In genomic region chr17:28946239-28946638, GRCh38 we compare ENCODE assay signal across 8 cellular contexts. TPM values are rescaled to one million over a fixed set of nuclear protein-coding genes. Genes with fewer than 3 reads are reported as not detected.
DNase-seq lines count a peak whose midpoint lies in the region; ATAC-seq and TF ChIP-seq lines count a peak whose summit lies in the region.

No MANE protein-coding gene starts in this region.

- ATAC-seq in activated B cell treated with CpG ODN at 0.5 μM for 24 hours (ENCODE audit: low read depth) = no peak
- ATAC-seq in stimulated activated effector memory CD8-positive, alpha-beta T cell treated with anti-CD3 and anti-CD28 coated beads, Interleukin-12 subunit alpha, Interleukin-12 subunit beta, amount 100 ng/mL, for 72 hours = peak; percentile 46
- ATAC-seq in HG03565 (IDR thresholded peaks at IDR 0.05; ENCODE audit: unreplicated experiment) = no peak
- no peak for ATAC-seq in HG02798 (IDR thresholded peaks at IDR 0.05; ENCODE audit: poor library complexity, unreplicated experiment)

- no peaks in the 10 kb centered on the region for H3K27me3 Mint-ChIP-seq in activated B cell treated with CpG ODN at 0.5 μM for 24 hours

- CTCF ChIA-PET in activated B cell treated with CpG ODN at 0.5 μM for 24 hours (lab: Charles Lee) = interaction anchor here (1.5 kb wide), 1 partner anchor 219 kb away, joined by 6 read pairs; the partner anchor contains the start of gene TLCD1

- H3K36me3 Mint-ChIP-seq in activated B cell treated with CpG ODN at 0.5 μM for 24 hours (ENCODE audit: low read depth) = peaks cover 54% of the 10 kb centered on the region
- H3K36me3 Mint-ChIP-seq in stimulated activated effector memory CD8-positive, alpha-beta T cell treated with anti-CD3 and anti-CD28 coated beads, Interleukin-12 subunit alpha, Interleukin-12 subunit beta, amount 100 ng/mL, for 72 hours = peaks cover 91% of the 10 kb centered on the region

- no peak for TF ChIP-seq CTCF in activated B cell treated with CpG ODN at 0.5 μM for 24 hours (IDR thresholded peaks at IDR 0.05)
- no peak for TF ChIP-seq CTCF in fibroblast of pulmonary artery (IDR thresholded peaks at IDR 0.05; ENCODE audit: low read length, missing control alignments)

- H3K9me3 Mint-ChIP-seq in activated B cell treated with CpG ODN at 0.5 μM for 24 hours = no peaks in the 10 kb centered on the region
- no peaks in the 10 kb centered on the region for H3K9me3 Mint-ChIP-seq in stimulated activated effector memory CD8-positive, alpha-beta T cell treated with anti-CD3 and anti-CD28 coated beads, Interleukin-12 subunit alpha, Interleukin-12 subunit beta, amount 100 ng/mL, for 72 hours

- POLR2A ChIA-PET in activated B cell treated with CpG ODN at 0.5 μM for 24 hours (lab: Charles Lee) = no interaction called here

- peaks cover 68% of the 10 kb centered on the region for H3K4me1 Mint-ChIP-seq in activated B cell treated with CpG ODN at 0.5 μM for 24 hours
- peaks cover 56% of the 10 kb centered on the region for H3K4me1 Mint-ChIP-seq in stimulated activated effector memory CD8-positive, alpha-beta T cell treated with anti-CD3 and anti-CD28 coated beads, Interleukin-12 subunit alpha, Interleukin-12 subunit beta, amount 100 ng/mL, for 72 hours

- H3K4me3 ChIP-seq in fibroblast of pulmonary artery (replicated peaks; ENCODE audit: low read depth, low read length) = peak overlapping the region; percentile 6

- peak; percentile 19 for DNase-seq in SIG-M5 treated with dmso at 0.1 percent for 504 hours (lab: John Stamatoyannopoulos, UW; ENCODE audit: unreplicated experiment)
- DNase-seq in SIG-M5 (lab: John Stamatoyannopoulos, UW) = no peak
- no peak for DNase-seq in activated B cell treated with CpG ODN at 0.5 μM for 24 hours
- DNase-seq in fibroblast of pulmonary artery (ENCODE audit: low read depth) = peak; percentile 80
- no peak for DNase-seq in stimulated activated effector memory CD8-positive, alpha-beta T cell treated with anti-CD3 and anti-CD28 coated beads, Interleukin-12 subunit alpha, Interleukin-12 subunit beta, amount 100 ng/mL, for 72 hours (ENCODE audit: low spot score in 2 of 2)
- no peak for DNase-seq in H4 (ENCODE audit: low spot score)

- intact Hi-C loops in activated B cell treated with CpG ODN at 0.5 μM for 24 hours (cut with micrococcal nuclease) = no loop called here

- H3K27ac Mint-ChIP-seq in activated B cell treated with CpG ODN at 0.5 μM for 24 hours = peak overlapping the region; percentile 24
- peak overlapping the region; percentile 90 for H3K27ac Mint-ChIP-seq in stimulated activated effector memory CD8-positive, alpha-beta T cell treated with anti-CD3 and anti-CD28 coated beads, Interleukin-12 subunit alpha, Interleukin-12 subunit beta, amount 100 ng/mL, for 72 hours

- H3K4me3 Mint-ChIP-seq in activated B cell treated with CpG ODN at 0.5 μM for 24 hours = no peak overlapping the region
- H3K4me3 Mint-ChIP-seq in stimulated activated effector memory CD8-positive, alpha-beta T cell treated with anti-CD3 and anti-CD28 coated beads, Interleukin-12 subunit alpha, Interleukin-12 subunit beta, amount 100 ng/mL, for 72 hours = no peak overlapping the region

RNA-seq across cellular contexts. Expression of gene PHF12, which starts 5.1 kb away (rescaled TPM):
- 89.2 and 96.5 TPM in 2 replicates for total RNA-seq in activated B cell treated with CpG ODN at 0.5 μM for 24 hours
- 11.3 and 20.3 TPM in 2 replicates for total RNA-seq in H4 (2014; rRNA removed; shearing (Covaris generic))

RNA-seq across cellular contexts. Expression of gene DHRS13, which starts 43.4 kb away (rescaled TPM):
- 32.0 and 39.6 TPM in 2 replicates for total RNA-seq in activated B cell treated with CpG ODN at 0.5 μM for 24 hours
- total RNA-seq in H4 (2014; rRNA removed; shearing (Covaris generic)) = 12.3 and 16.1 TPM in 2 replicates

RNA-seq across cellular contexts. Expression of gene FLOT2, which starts 48.7 kb away (rescaled TPM):
- 303 and 321 TPM in 2 replicates for total RNA-seq in activated B cell treated with CpG ODN at 0.5 μM for 24 hours
- 15.5 and 21.3 TPM in 2 replicates for total RNA-seq in H4 (2014; rRNA removed; shearing (Covaris generic))

RNA-seq across cellular contexts. Expression of gene SEZ6, which starts 59.6 kb away (rescaled TPM):
- not detected in 2 replicates for total RNA-seq in activated B cell treated with CpG ODN at 0.5 μM for 24 hours
- total RNA-seq in H4 (2014; rRNA removed; shearing (Covaris generic)) = not detected in 2 replicates

Comparison
In these comparisons a context has a peak if more than half of its experiments do, and no peak if none do; other contexts are left out.
1. DNase-seq: peak in SIG-M5 treated with dmso at 0.1 percent for 504 hours (single experiment) and fibroblast of pulmonary artery (single experiment); none in SIG-M5 (single experiment), activated B cell treated with CpG ODN at 0.5 μM for 24 hours (single experiment), stimulated activated effector memory CD8-positive, alpha-beta T cell treated with anti-CD3 and anti-CD28 coated beads, Interleukin-12 subunit alpha, Interleukin-12 subunit beta, amount 100 ng/mL, for 72 hours (0 of 2) and H4 (single experiment).
2. RNA of gene FLOT2, which starts 48.7 kb away (total RNA-seq): 303 to 321 TPM in activated B cell treated with CpG ODN at 0.5 μM for 24 hours; 15.5 to 21.3 TPM in H4; every median in the first group is over 10 times any median in the second.